In the genomic region with DNA sequence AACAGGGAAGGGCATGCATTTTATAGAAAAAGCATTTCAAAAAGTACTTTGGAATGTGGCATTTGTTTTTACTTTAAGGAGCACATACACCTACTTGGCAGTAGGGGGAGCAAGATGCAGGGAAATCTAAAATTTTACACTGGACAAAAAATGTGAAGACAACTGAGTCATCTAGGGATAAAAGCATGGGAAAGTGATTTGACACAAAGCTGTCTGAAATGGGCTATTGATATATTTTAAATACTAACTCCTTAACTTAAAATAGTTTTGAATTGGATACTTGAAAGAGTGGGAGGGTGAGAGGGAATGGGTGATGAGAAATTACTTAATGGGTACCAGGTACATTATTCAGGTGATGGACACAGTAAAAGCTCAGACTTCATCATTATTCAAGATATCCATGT, we compare ENCODE assay signal across 9 cellular contexts. TPM values are rescaled to one million over a fixed set of nuclear protein-coding genes. Genes with fewer than 3 reads are reported as not detected.
A peak's percentile ranks its signal among the peaks of the same experiment; 100 is the strongest.
DNase-seq lines count a peak whose midpoint lies in the region; ATAC-seq and TF ChIP-seq lines count a peak whose summit lies in the region.
"Had no signal": no experiment of that assay in that cellular context is flagged by ENCODE, and none has a peak within 500 bp of the region (broad histone marks: within the 10 kb centered on the region; RNA-seq: fewer than 3 reads in every experiment).

No MANE protein-coding gene starts in this region.

- no peak overlapping the region for H3K4ac ChIP-seq in mesendoderm (ENCODE audit: low read depth, low read length)

- H3K4me3 ChIP-seq in breast epithelium (no peak overlapping the region), mesendoderm (ENCODE audit: low read length) (no peak overlapping the region)
- H3K4me3 ChIP-seq: BLaER1 had no signal

- H3K23ac ChIP-seq in mesendoderm (ENCODE audit: low read length): no peak overlapping the region

- DNase-seq in DMS79 treated with DMSO at 0.1 percent for 48 hours (lab: John Stamatoyannopoulos, UW): peak; percentile 81
- no peak for DNase-seq in DMS79 (lab: John Stamatoyannopoulos, UW)
- DNase-seq in M059J (ENCODE audit: low read depth): peak; percentile 24
- no peak for DNase-seq in breast epithelium (ENCODE audit: low spot score in 2 of 2)
- peak; percentile 26 for DNase-seq in mesendoderm
- no peak for DNase-seq in activated gamma-delta T cell (lab: John Stamatoyannopoulos, UW)
- DNase-seq in KG1 (lab: John Stamatoyannopoulos, UW): no peak
- DNase-seq in stimulated activated effector memory CD8-positive, alpha-beta T cell treated with anti-CD3 and anti-CD28 coated beads, Interleukin-12 subunit alpha, Interleukin-12 subunit beta, amount 100 ng/mL, for 72 hours (ENCODE audit: low spot score in 2 of 2): no peak

- no peak overlapping the region for H2AK5ac ChIP-seq in mesendoderm (ENCODE audit: low read length)

- no peaks in the 10 kb centered on the region for H3K36me3 ChIP-seq in breast epithelium
- no peaks in the 10 kb centered on the region for H3K36me3 ChIP-seq in mesendoderm (ENCODE audit: control insufficient read depth, insufficient read depth, low read length)
- H3K36me3 ChIP-seq: BLaER1 had no signal

- no peak overlapping the region for H3K9ac ChIP-seq in mesendoderm (ENCODE audit: low read length)
- H3K9ac ChIP-seq: BLaER1 had no signal

- H2BK120ac ChIP-seq in mesendoderm (ENCODE audit: low read depth, low read length): no peak overlapping the region

- no peak overlapping the region for H2BK15ac ChIP-seq in mesendoderm (replicated peaks; ENCODE audit: low read depth)

- no peaks in the 10 kb centered on the region for H3K9me3 Mint-ChIP-seq in stimulated activated effector memory CD8-positive, alpha-beta T cell treated with anti-CD3 and anti-CD28 coated beads, Interleukin-12 subunit alpha, Interleukin-12 subunit beta, amount 100 ng/mL, for 72 hours

- H3K56ac ChIP-seq in mesendoderm (ENCODE audit: low read length): no peak overlapping the region

- H4K5ac ChIP-seq in mesendoderm (ENCODE audit: low read length): no peak overlapping the region

- no peak overlapping the region for H3K18ac ChIP-seq in mesendoderm (ENCODE audit: low read length)

- no peaks in the 10 kb centered on the region for H3K4me1 Mint-ChIP-seq in stimulated activated effector memory CD8-positive, alpha-beta T cell treated with anti-CD3 and anti-CD28 coated beads, Interleukin-12 subunit alpha, Interleukin-12 subunit beta, amount 100 ng/mL, for 72 hours

- no peak overlapping the region for H3K4me3 Mint-ChIP-seq in stimulated activated effector memory CD8-positive, alpha-beta T cell treated with anti-CD3 and anti-CD28 coated beads, Interleukin-12 subunit alpha, Interleukin-12 subunit beta, amount 100 ng/mL, for 72 hours

- ATAC-seq in stimulated activated effector memory CD8-positive, alpha-beta T cell treated with anti-CD3 and anti-CD28 coated beads, Interleukin-12 subunit alpha, Interleukin-12 subunit beta, amount 100 ng/mL, for 72 hours: no peak

- H3K4me1 ChIP-seq in breast epithelium: no peaks in the 10 kb centered on the region
- no peaks in the 10 kb centered on the region for H3K4me1 ChIP-seq in mesendoderm (ENCODE audit: control insufficient read depth, low read depth, low read length)
- H3K4me1 ChIP-seq: BLaER1 had no signal

- H3K27ac ChIP-seq in breast epithelium: no peak overlapping the region
- H3K27ac ChIP-seq in mesendoderm (ENCODE audit: low read depth, low read length): no peak overlapping the region
- H3K27ac ChIP-seq: BLaER1 had no signal

- no peaks in the 10 kb centered on the region for H3K9me3 ChIP-seq in breast epithelium
- H3K9me3 ChIP-seq: BLaER1 had no signal

- no peak overlapping the region for H3K27ac Mint-ChIP-seq in stimulated activated effector memory CD8-positive, alpha-beta T cell treated with anti-CD3 and anti-CD28 coated beads, Interleukin-12 subunit alpha, Interleukin-12 subunit beta, amount 100 ng/mL, for 72 hours

- intact Hi-C loops in breast epithelium (cut with DNase I; ENCODE audit: low total_unique reads): no loop called here

- H3K36me3 Mint-ChIP-seq in stimulated activated effector memory CD8-positive, alpha-beta T cell treated with anti-CD3 and anti-CD28 coated beads, Interleukin-12 subunit alpha, Interleukin-12 subunit beta, amount 100 ng/mL, for 72 hours: no peaks in the 10 kb centered on the region

- no peak overlapping the region for H4K8ac ChIP-seq in mesendoderm (ENCODE audit: low read depth, low read length)

- H2BK5ac ChIP-seq in mesendoderm (ENCODE audit: low read length): no peak overlapping the region

- no peak overlapping the region for H3K4me2 ChIP-seq in mesendoderm (ENCODE audit: low read length)
- H3K4me2 ChIP-seq: BLaER1 had no signal

- H3K79me1 ChIP-seq in mesendoderm (ENCODE audit: low read length): no peaks in the 10 kb centered on the region

- TF ChIP-seq POLR2A in breast epithelium (IDR thresholded peaks at IDR 0.05): no peak

- H3K27me3 ChIP-seq in breast epithelium: peaks cover 0 to 4% of the 10 kb centered on the region in 2 donors
- H3K27me3 ChIP-seq in mesendoderm (ENCODE audit: insufficient read depth, low read length, poor library complexity): no peaks in the 10 kb centered on the region
- H3K27me3 ChIP-seq: BLaER1 had no signal

- no peaks in the 10 kb centered on the region for H3K79me2 ChIP-seq in mesendoderm (ENCODE audit: control insufficient read depth, insufficient read depth, low read length)

- TF ChIP-seq CTCF in breast epithelium (IDR thresholded peaks at IDR 0.05): peak; percentile 60 to 76 (median 72)

RNA-seq across cellular contexts. Expression of gene TMEM200C, which starts 15.8 kb away (rescaled TPM):
- total RNA-seq in M059J (2014; rRNA removed; shearing (Covaris generic)): 0.17 and 0.54 TPM in 2 replicates
- 1 to 10 TPM in 1 of 3 donors, under 1 TPM in 2; 0.16 to 1.2 (median 0.98) TPM for total RNA-seq in breast epithelium
- polyA plus RNA-seq in mesendoderm (2013, experiment 1 of 2): 2.7 TPM
- polyA plus RNA-seq in mesendoderm (2013, experiment 2 of 2): 2.7 TPM

Comparison
In these comparisons a context has a peak if more than half of its experiments do, and no peak if none do; other contexts are left out.
1. DNase-seq: peak in DMS79 treated with DMSO at 0.1 percent for 48 hours (single experiment), M059J (single experiment) and mesendoderm (single experiment); none in DMS79 (single experiment), breast epithelium (0 of 2), activated gamma-delta T cell (single experiment), KG1 (single experiment) and stimulated activated effector memory CD8-positive, alpha-beta T cell treated with anti-CD3 and anti-CD28 coated beads, Interleukin-12 subunit alpha, Interleukin-12 subunit beta, amount 100 ng/mL, for 72 hours (0 of 2).